ENCODE assay signal across 29 cellular contexts in genomic region chrY:7288611-7289010, GRCh38.
DNase-seq lines count a peak whose midpoint lies in the region; ATAC-seq and TF ChIP-seq lines count a peak whose summit lies in the region.
"Had no signal": no experiment of that assay in that cellular context is flagged by ENCODE, and none has a peak within 500 bp of the region (broad histone marks: within the 10 kb centered on the region; RNA-seq: fewer than 3 reads in every experiment).

No MANE protein-coding gene starts in this region.

- peaks cover 70% of the 10 kb centered on the region for H3K4me1 Mint-ChIP-seq in activated CD4-positive, alpha-beta T cell treated with anti-CD3 and anti-CD28 coated beads, Interleukin-2, amount 10 ng/mL, durations not matched to agents 7 days and 5 days
- H3K4me1 Mint-ChIP-seq in GM23338 (peaks cover 14% of the 10 kb centered on the region), nephron progenitor cell (no peaks in the 10 kb centered on the region)
- H3K4me1 Mint-ChIP-seq in activated T-helper 1 cell treated with anti-CD3 and anti-CD28 coated beads, Interleukin-12 subunit alpha, Interleukin-12 subunit beta, Interleukin-2, Interleukin-4 antibody, amounts not matched to agents 30 ng/mL and 10 ng/mL and 1 ng/mL, durations not matched to agents 14 hours and 24 hours and 36 hours (ENCODE audit: low read depth): peaks cover 58% of the 10 kb centered on the region

- H3K27me3 ChIP-seq in GM23338 (ENCODE audit: insufficient read depth) (no peaks in the 10 kb centered on the region), left ventricle myocardium inferior (ENCODE audit: low read depth) (no peaks in the 10 kb centered on the region)
- H3K27me3 ChIP-seq: adrenal gland, body of pancreas, foreskin keratinocyte, heart left ventricle, Peyer's patch, tibial artery had no signal

- H3K36me3 ChIP-seq in GM23338 (ENCODE audit: insufficient read depth) (no peaks in the 10 kb centered on the region), left ventricle myocardium inferior (no peaks in the 10 kb centered on the region)
- H3K36me3 ChIP-seq: adrenal gland, Peyer's patch, tibial artery had no signal

- no peak overlapping the region for H2AFZ ChIP-seq in GM23338

- H4K20me1 ChIP-seq in GM23338 (replicated peaks; ENCODE audit: insufficient read depth): no peaks in the 10 kb centered on the region

- intact Hi-C loops in activated T-helper 1 cell treated with anti-CD3 and anti-CD28 coated beads, Interleukin-12 subunit alpha, Interleukin-12 subunit beta, Interleukin-2, Interleukin-4 antibody, amounts not matched to agents 30 ng/mL and 10 ng/mL and 1 ng/mL, durations not matched to agents 14 hours and 24 hours and 36 hours (cut with micrococcal nuclease): no loop called here
- intact Hi-C loops in left ventricle myocardium inferior (cut with micrococcal nuclease): no loop called here

- H3K9me3 ChIP-seq in left ventricle myocardium inferior (replicated peaks): no peaks in the 10 kb centered on the region
- H3K9me3 ChIP-seq: adrenal gland, body of pancreas, heart left ventricle, Peyer's patch, tibial artery had no signal

- no peak for TF ChIP-seq CTCF in GM23338 (conservative IDR thresholded peaks at IDR 0.05; ENCODE audit: low read depth in 2 of 2)
- TF ChIP-seq CTCF in left ventricle myocardium inferior (IDR thresholded peaks at IDR 0.05; ENCODE audit: borderline replicate concordance): no peak
- no peak for TF ChIP-seq CTCF in nephron progenitor cell (IDR thresholded peaks at IDR 0.05)

- H3F3A ChIP-seq in GM23338 (replicated peaks; ENCODE audit: low read depth): no peaks in the 10 kb centered on the region

- peak overlapping the region; percentile 51; the same call in 1 of the 2 replicates for H3K4me2 ChIP-seq in GM23338

- peaks cover 45% of the 10 kb centered on the region for H3K36me3 Mint-ChIP-seq in activated CD4-positive, alpha-beta T cell treated with anti-CD3 and anti-CD28 coated beads, Interleukin-2, amount 10 ng/mL, durations not matched to agents 7 days and 5 days (ENCODE audit: low read depth)
- H3K36me3 Mint-ChIP-seq in GM23338 (ENCODE audit: low read depth) (peaks cover 32% of the 10 kb centered on the region), nephron progenitor cell (ENCODE audit: low read depth) (no peaks in the 10 kb centered on the region)
- H3K36me3 Mint-ChIP-seq in activated T-helper 1 cell treated with anti-CD3 and anti-CD28 coated beads, Interleukin-12 subunit alpha, Interleukin-12 subunit beta, Interleukin-2, Interleukin-4 antibody, amounts not matched to agents 30 ng/mL and 10 ng/mL and 1 ng/mL, durations not matched to agents 14 hours and 24 hours and 36 hours (ENCODE audit: low read depth): peaks cover 29% of the 10 kb centered on the region
- H3K36me3 Mint-ChIP-seq: natural killer cell treated with Interleukin-12 subunit alpha and Interleukin-12 subunit beta and Interleukin-15 and Interleukin-18, amount 100 ng/mL, for 72 hours had no signal

- POLR2A ChIA-PET in activated CD4-positive, alpha-beta T cell treated with anti-CD3 and anti-CD28 coated beads, Interleukin-2, amount 10 ng/mL, durations not matched to agents 7 days and 5 days (lab: Charles Lee): no interaction called here

- H3K79me2 ChIP-seq in GM23338 (replicated peaks; ENCODE audit: insufficient read depth): peaks cover 78% of the 10 kb centered on the region

- peaks cover 5% of the 10 kb centered on the region; the same call in 1 of the 2 replicates for H3K4me1 ChIP-seq in GM23338 (ENCODE audit: insufficient read depth)
- H3K4me1 ChIP-seq in left ventricle myocardium inferior: peaks cover 23% of the 10 kb centered on the region
- H3K4me1 ChIP-seq: adrenal gland, body of pancreas, foreskin keratinocyte, Peyer's patch, tibial artery had no signal

- CTCF ChIA-PET in activated CD4-positive, alpha-beta T cell treated with anti-CD3 and anti-CD28 coated beads, Interleukin-2, amount 10 ng/mL, durations not matched to agents 7 days and 5 days (lab: Charles Lee): no interaction called here

- H3K27ac ChIP-seq in GM23338 (ENCODE audit: low read depth): 0 out of 2 replicates have a peak overlapping the region, but pooled peaks have one; percentile 65
- H3K27ac ChIP-seq in left ventricle myocardium inferior (replicated peaks): peak overlapping the region; percentile 67
- H3K27ac ChIP-seq: adrenal gland, body of pancreas, foreskin keratinocyte, Peyer's patch, tibial artery had no signal

- peak overlapping the region; percentile 86 for H3K27ac Mint-ChIP-seq in activated CD4-positive, alpha-beta T cell treated with anti-CD3 and anti-CD28 coated beads, Interleukin-2, amount 10 ng/mL, durations not matched to agents 7 days and 5 days
- H3K27ac Mint-ChIP-seq in GM23338 (no peak overlapping the region), nephron progenitor cell (no peak overlapping the region)
- H3K27ac Mint-ChIP-seq in activated T-helper 1 cell treated with anti-CD3 and anti-CD28 coated beads, Interleukin-12 subunit alpha, Interleukin-12 subunit beta, Interleukin-2, Interleukin-4 antibody, amounts not matched to agents 30 ng/mL and 10 ng/mL and 1 ng/mL, durations not matched to agents 14 hours and 24 hours and 36 hours: peak overlapping the region; percentile 23

- H3K9me2 ChIP-seq in GM23338 (ENCODE audit: insufficient read depth): no peaks in the 10 kb centered on the region

- no peak for DNase-seq in activated CD4-positive, alpha-beta T cell treated with anti-CD3 and anti-CD28 coated beads, Interleukin-2, amount 10 ng/mL, durations not matched to agents 7 days and 5 days
- no peak for DNase-seq in activated CD4-positive, alpha-beta T cell treated with anti-CD3 and anti-CD28 coated beads, Interleukin-2, amount 50 U/mL, for 1 hour
- DNase-seq in GM23338 (ENCODE audit: low spot score) (no peak), left ventricle myocardium inferior (peak; percentile 33), DMS 273 (lab: John Stamatoyannopoulos, UW; ENCODE audit: unreplicated experiment) (no peak), nephron progenitor cell (no peak)
- DNase-seq in activated T-helper 1 cell treated with anti-CD3 and anti-CD28 coated beads, Interleukin-12 subunit alpha, Interleukin-12 subunit beta, Interleukin-2, Interleukin-4 antibody, amounts not matched to agents 30 ng/mL and 10 ng/mL and 1 ng/mL, durations not matched to agents 14 hours and 24 hours and 36 hours (ENCODE audit: low spot score): no peak
- no peak for DNase-seq in central memory CD4-positive, alpha-beta T cell
- DNase-seq: activated CD4-positive, alpha-beta T cell treated with anti-CD3 and anti-CD28 coated beads for 4 hours; adrenal gland; AML-193; body of pancreas; CD8-positive, alpha-beta memory T cell; effector CD4-positive, alpha-beta T cell; erythroblast; foreskin keratinocyte; IMR-90; NCI-H1092; NCI-H1930; NCI-H526 treated with DMSO at 0.1 percent for 48 hours; Peyer's patch; retina; small intestine; stimulated activated CD8-positive, alpha-beta memory T cell treated with anti-CD3 and anti-CD28 coated beads, Interleukin-4, amount 100 ng/mL, for 48 hours; SW 1271; tibial artery had no signal

- no peaks in the 10 kb centered on the region for H3K27me3 Mint-ChIP-seq in activated CD4-positive, alpha-beta T cell treated with anti-CD3 and anti-CD28 coated beads, Interleukin-2, amount 10 ng/mL, durations not matched to agents 7 days and 5 days
- H3K27me3 Mint-ChIP-seq in GM23338 (ENCODE audit: insufficient read depth, low read depth, poor library complexity) (no peaks in the 10 kb centered on the region), nephron progenitor cell (ENCODE audit: low read depth, poor library complexity) (no peaks in the 10 kb centered on the region)
- no peaks in the 10 kb centered on the region for H3K27me3 Mint-ChIP-seq in activated T-helper 1 cell treated with anti-CD3 and anti-CD28 coated beads, Interleukin-12 subunit alpha, Interleukin-12 subunit beta, Interleukin-2, Interleukin-4 antibody, amounts not matched to agents 30 ng/mL and 10 ng/mL and 1 ng/mL, durations not matched to agents 14 hours and 24 hours and 36 hours (ENCODE audit: insufficient read depth)
- H3K27me3 Mint-ChIP-seq: CD8-positive, alpha-beta memory T cell; natural killer cell treated with Interleukin-12 subunit alpha and Interleukin-12 subunit beta and Interleukin-15 and Interleukin-18, amount 100 ng/mL, for 72 hours had no signal

- H3K9me3 Mint-ChIP-seq in activated CD4-positive, alpha-beta T cell treated with anti-CD3 and anti-CD28 coated beads, Interleukin-2, amount 10 ng/mL, durations not matched to agents 7 days and 5 days: no peaks in the 10 kb centered on the region
- no peaks in the 10 kb centered on the region for H3K9me3 Mint-ChIP-seq in GM23338
- H3K9me3 Mint-ChIP-seq in activated T-helper 1 cell treated with anti-CD3 and anti-CD28 coated beads, Interleukin-12 subunit alpha, Interleukin-12 subunit beta, Interleukin-2, Interleukin-4 antibody, amounts not matched to agents 30 ng/mL and 10 ng/mL and 1 ng/mL, durations not matched to agents 14 hours and 24 hours and 36 hours: no peaks in the 10 kb centered on the region
- no peaks in the 10 kb centered on the region for H3K9me3 Mint-ChIP-seq in nephron progenitor cell
- H3K9me3 Mint-ChIP-seq: CD8-positive, alpha-beta memory T cell; natural killer cell treated with Interleukin-12 subunit alpha and Interleukin-12 subunit beta and Interleukin-15 and Interleukin-18, amount 100 ng/mL, for 72 hours had no signal

- no peak overlapping the region for H3K4me3 Mint-ChIP-seq in activated CD4-positive, alpha-beta T cell treated with anti-CD3 and anti-CD28 coated beads, Interleukin-2, amount 10 ng/mL, durations not matched to agents 7 days and 5 days
- H3K4me3 Mint-ChIP-seq in GM23338 (no peak overlapping the region), nephron progenitor cell (no peak overlapping the region)
- H3K4me3 Mint-ChIP-seq in activated T-helper 1 cell treated with anti-CD3 and anti-CD28 coated beads, Interleukin-12 subunit alpha, Interleukin-12 subunit beta, Interleukin-2, Interleukin-4 antibody, amounts not matched to agents 30 ng/mL and 10 ng/mL and 1 ng/mL, durations not matched to agents 14 hours and 24 hours and 36 hours: no peak overlapping the region

- ATAC-seq in GM23338: no peak
- ATAC-seq: body of pancreas; natural killer cell treated with Interleukin-12 subunit alpha and Interleukin-12 subunit beta and Interleukin-15 and Interleukin-18, amount 100 ng/mL, for 72 hours had no signal

- H3K4me3 ChIP-seq in GM23338 (no peak overlapping the region), left ventricle myocardium inferior (no peak overlapping the region)
- H3K4me3 ChIP-seq: adrenal gland, body of pancreas, heart left ventricle, lung, Peyer's patch, tibial artery had no signal

TF ChIP-seq in GM23338, 12 proteins besides CTCF, POLR2A, EP300 and RAD21 (continues in another document):
- TF ChIP-seq STAT1 (IDR thresholded peaks at IDR 0.05; ENCODE audit: unreplicated experiment) (no peak), JUNB (IDR thresholded peaks at IDR 0.05; ENCODE audit: unreplicated experiment) (no peak), ZNF114 (CRISPR knock-in tag; IDR thresholded peaks at IDR 0.05) (no peak)

Comparison
In these comparisons a context has a peak if more than half of its experiments do, and no peak if none do; other contexts are left out.
1. H3K27ac Mint-ChIP-seq: peak in activated CD4-positive, alpha-beta T cell treated with anti-CD3 and anti-CD28 coated beads, Interleukin-2, amount 10 ng/mL, durations not matched to agents 7 days and 5 days (single experiment) and activated T-helper 1 cell treated with anti-CD3 and anti-CD28 coated beads, Interleukin-12 subunit alpha, Interleukin-12 subunit beta, Interleukin-2, Interleukin-4 antibody, amounts not matched to agents 30 ng/mL and 10 ng/mL and 1 ng/mL, durations not matched to agents 14 hours and 24 hours and 36 hours (single experiment); none in GM23338 (single experiment) and nephron progenitor cell (single experiment).